In genomic region chr17:39210093-39210434, GRCh38 we compare ENCODE assay signal across 9 cellular contexts. TPM values are rescaled to one million over a fixed set of nuclear protein-coding genes. Genes with fewer than 3 reads are reported as not detected.
DNase-seq lines count a peak whose midpoint lies in the region; ATAC-seq and TF ChIP-seq lines count a peak whose summit lies in the region.
"Had no signal": no experiment of that assay in that cellular context is flagged by ENCODE, and none has a peak within 500 bp of the region (broad histone marks: within the 10 kb centered on the region; RNA-seq: fewer than 3 reads in every experiment).

No MANE protein-coding gene starts in this region.

- H3K36me3 Mint-ChIP-seq in WTC11: peaks cover 2% of the 10 kb centered on the region; the same call in 1 of the 2 replicates

- TF ChIP-seq EP300 in gastroesophageal sphincter (IDR thresholded peaks at IDR 0.05): no peak

- H3K27me3 Mint-ChIP-seq in WTC11 (ENCODE audit: low read depth): peaks cover 7% of the 10 kb centered on the region

- H3K4me1 ChIP-seq in gastroesophageal sphincter: peaks cover 0 to 36% (median 17%) of the 10 kb centered on the region in 3 donors

- TF ChIP-seq CTCF in GM12864 (IDR thresholded peaks at IDR 0.05; ENCODE audit: low read depth, low read length, missing control alignments): no peak
- TF ChIP-seq CTCF in WTC11 (IDR thresholded peaks at IDR 0.05): no peak
- no peak for TF ChIP-seq CTCF in gastroesophageal sphincter (IDR thresholded peaks at IDR 0.05)
- TF ChIP-seq CTCF in WERI-Rb-1 (IDR thresholded peaks at IDR 0.05; ENCODE audit: low read depth, low read length): no peak

- H3K27ac Mint-ChIP-seq in WTC11: no peak overlapping the region

- H3K27ac ChIP-seq in gastroesophageal sphincter (peak overlapping the region in 3 of 4 donors; percentile 57 to 76 (median 71)), skin epidermis (peak overlapping the region in 14 of 21 experiments; percentile 2 to 78 (median 61)), WERI-Rb-1 (no peak overlapping the region)
- H3K27ac ChIP-seq: neutrophil had no signal

- no CpG with 5 or more reads among the region's 22 CpGs for WGBS in gastroesophageal sphincter (ENCODE audit: low coverage in 1 of 2), 2 donors

- no peak for TF ChIP-seq POLR2A in gastroesophageal sphincter (IDR thresholded peaks at IDR 0.05)

- H3K4me1 Mint-ChIP-seq in WTC11: peaks cover 47% of the 10 kb centered on the region

- H3K27me3 ChIP-seq in gastroesophageal sphincter: no peaks in the 10 kb centered on the region
- H3K27me3 ChIP-seq in WERI-Rb-1 (ENCODE audit: insufficient read depth, low read depth, severe bottlenecking): no peaks in the 10 kb centered on the region

- CTCF ChIA-PET in WTC11 (lab: Charles Lee): interaction anchor here (0.8 to 15.9 kb wide), 11 partner anchors 9 to 57 kb away, joined by 3 to 626 read pairs (median 13); partner anchors contain the start of genes CACNB1 and STAC2
- CTCF ChIA-PET in HEK293T (lab: Yijun Ruan, JAX): no interaction called here

- no peaks in the 10 kb centered on the region for H3K9me3 Mint-ChIP-seq in WTC11

- peak overlapping the region; percentile 64 for H3K4me3 Mint-ChIP-seq in WTC11

- DNase-seq in GM12864 (ENCODE audit: low read depth): no peak
- DNase-seq in WTC11 (ENCODE audit: low spot score): no peak
- no peak for DNase-seq in glomerular visceral epithelial cell (ENCODE audit: extremely low spot score)
- no peak for DNase-seq in WERI-Rb-1
- DNase-seq in HEK293T (ENCODE audit: extremely low spot score): no peak

- H3K9me3 ChIP-seq in gastroesophageal sphincter (no peaks in the 10 kb centered on the region), WERI-Rb-1 (ENCODE audit: severe bottlenecking) (no peaks in the 10 kb centered on the region)
- H3K9me3 ChIP-seq: neutrophil had no signal

- POLR2A ChIA-PET in WTC11 (lab: Charles Lee): no interaction called here
- POLR2A ChIA-PET in HEK293T (lab: Yijun Ruan, JAX): interaction anchor here (1.0 to 2.8 kb wide), 2 partner anchors 10 to 191 kb away, joined by 3 to 17 read pairs; partner anchors contain the start of genes FBXL20 and RPL19

- H3K36me3 ChIP-seq in gastroesophageal sphincter (peaks cover 0 to 2% of the 10 kb centered on the region in 2 donors), WERI-Rb-1 (peaks cover 2% of the 10 kb centered on the region)

- no peak for ATAC-seq in WTC11
- ATAC-seq in gastroesophageal sphincter: no peak
- ATAC-seq in HG03378 (IDR thresholded peaks at IDR 0.05; ENCODE audit: unreplicated experiment): no peak

- H3K4me3 ChIP-seq in GM12864 (ENCODE audit: low read depth, low read length): peak overlapping the region; percentile 23
- peak overlapping the region; percentile 38 to 49 for H3K4me3 ChIP-seq in gastroesophageal sphincter
- peak overlapping the region in 6 of 7 experiments; percentile 22 to 39 (median 26) for H3K4me3 ChIP-seq in skin epidermis
- H3K4me3 ChIP-seq in WERI-Rb-1 (ENCODE audit: low read depth, low read length): no peak overlapping the region

TF ChIP-seq in WTC11, 78 proteins besides CTCF, POLR2A, EP300 and RAD21 (continues in another document):
- TF ChIP-seq GRHL2 (CRISPR knock-in tag; IDR thresholded peaks at IDR 0.05; ENCODE audit: insufficient replicate concordance, severe bottlenecking): no peak
- no peak for TF ChIP-seq AR (CRISPR knock-in tag; IDR thresholded peaks at IDR 0.05)

TF ChIP-seq in HEK293T, 16 proteins besides CTCF, POLR2A, EP300 and RAD21:
- TF ChIP-seq, protein P1, sequence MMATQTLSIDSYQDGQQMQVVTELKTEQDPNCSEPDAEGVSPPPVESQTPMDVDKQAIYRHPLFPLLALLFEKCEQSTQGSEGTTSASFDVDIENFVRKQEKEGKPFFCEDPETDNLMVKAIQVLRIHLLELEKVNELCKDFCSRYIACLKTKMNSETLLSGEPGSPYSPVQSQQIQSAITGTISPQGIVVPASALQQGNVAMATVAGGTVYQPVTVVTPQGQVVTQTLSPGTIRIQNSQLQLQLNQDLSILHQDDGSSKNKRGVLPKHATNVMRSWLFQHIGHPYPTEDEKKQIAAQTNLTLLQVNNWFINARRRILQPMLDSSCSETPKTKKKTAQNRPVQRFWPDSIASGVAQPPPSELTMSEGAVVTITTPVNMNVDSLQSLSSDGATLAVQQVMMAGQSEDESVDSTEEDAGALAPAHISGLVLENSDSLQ (IDR thresholded peaks at IDR 0.05): no peak
- TF ChIP-seq LEF1 (IDR thresholded peaks at IDR 0.05; ENCODE audit: borderline replicate concordance) (no peak), SP1 (IDR thresholded peaks at IDR 0.05) (no peak), BHLHE40 (IDR thresholded peaks at IDR 0.05; ENCODE audit: borderline replicate concordance) (no peak), HDGF (IDR thresholded peaks at IDR 0.05; ENCODE audit: borderline replicate concordance) (no peak), FOXM1 (IDR thresholded peaks at IDR 0.05; ENCODE audit: borderline replicate concordance) (no peak), ARNT (IDR thresholded peaks at IDR 0.05) (no peak), NFRKB (IDR thresholded peaks at IDR 0.05) (no peak), L3MBTL2 (conservative IDR thresholded peaks at IDR 0.05) (no peak), CTBP1 (IDR thresholded peaks at IDR 0.05; ENCODE audit: borderline replicate concordance) (no peak), TARDBP (IDR thresholded peaks at IDR 0.05) (no peak), FOXA1 (IDR thresholded peaks at IDR 0.05) (no peak), ELF4 (IDR thresholded peaks at IDR 0.05) (no peak), SUZ12 (IDR thresholded peaks at IDR 0.05) (no peak), ZNF384 (IDR thresholded peaks at IDR 0.05) (no peak), FOXK2 (IDR thresholded peaks at IDR 0.05) (no peak)

RNA-seq across cellular contexts. Expression of gene RPL19, which starts 10.0 kb away (rescaled TPM):
- 1,970 to 2,019 TPM (median 2,012 TPM) in 3 replicates for total RNA-seq in WTC11 (2021)
- total RNA-seq in gastroesophageal sphincter: 1,000 to 10,000 TPM; 1,562 to 3,160 (median 2,477) TPM

RNA-seq across cellular contexts. Expression of gene CACNB1, which starts 12.6 kb away (rescaled TPM):
- 11.2 to 17.0 TPM (median 11.9 TPM) in 3 replicates for total RNA-seq in WTC11 (2021)
- 1 to 10 TPM; 3.6 to 7.9 (median 5.9) TPM for total RNA-seq in gastroesophageal sphincter

RNA-seq across cellular contexts. Expression of gene STAC2, which starts 15.7 kb away (rescaled TPM):
- total RNA-seq in WTC11 (2021) (3.9 to 4.2 TPM (median 4.0 TPM) in 3 replicates), gastroesophageal sphincter (under 1 TPM in 2 of 4 donors, not detected in 2; 0.13 to 0.57 TPM)

RNA-seq across cellular contexts. Expression of gene ARL5C, which starts 44.1 kb away (rescaled TPM):
- not detected in 3 replicates for total RNA-seq in WTC11 (2021)
- total RNA-seq in gastroesophageal sphincter: not detected

RNA-seq across cellular contexts. Expression of gene PLXDC1, which starts 58.6 kb away (rescaled TPM):
- 4.1 to 5.4 TPM (median 4.1 TPM) in 3 replicates for total RNA-seq in WTC11 (2021)
- total RNA-seq in gastroesophageal sphincter: 10 to 100 TPM in 3 of 4 donors, 1 to 10 TPM in 1; 5.5 to 21.6 (median 17.4) TPM
